In genomic region chr1:30655672-30656071, GRCh38 we compare ENCODE assay signal across 26 cellular contexts.
"Had no signal": no experiment of that assay in that cellular context is flagged by ENCODE, and none has a peak within 500 bp of the region (broad histone marks: within the 10 kb centered on the region; RNA-seq: fewer than 3 reads in every experiment).

No MANE protein-coding gene starts in this region.

- FAIRE-seq: astrocyte, TTC549 had no signal

- H3K27me3 ChIP-seq: brain microvascular endothelial cell had no signal

- H3K4me2 ChIP-seq: KMS-11 had no signal

- H3K9ac ChIP-seq: KMS-11 had no signal

- ATAC-seq: activated T-helper 17 cell treated with anti-CD3 and anti-CD28 coated beads, Interleukin-2, amount 50 U/mL, for 72 hours; T-cell had no signal

- H3K27ac ChIP-seq: brain microvascular endothelial cell, KMS-11 had no signal

- H3K36me3 ChIP-seq: brain microvascular endothelial cell had no signal

- DNase-seq: activated B cell treated with CpG ODN at 0.5 μM for 24 hours; activated CD4-positive, alpha-beta memory T cell treated with anti-CD3 and anti-CD28 coated beads for 36 hours; activated CD4-positive, alpha-beta T cell treated with anti-CD3 and anti-CD28 coated beads for 1 hour; activated CD4-positive, alpha-beta T cell treated with anti-CD3 and anti-CD28 coated beads, Interleukin-2, amount 10 ng/mL, durations not matched to agents 24 days and 14 days; activated gamma-delta T cell; activated naive CD4-positive, alpha-beta T cell treated with anti-CD3 and anti-CD28 coated beads for 36 hours; activated T-cell treated with anti-CD3 and anti-CD28 coated beads, Interleukin-2, amount 50 U/mL, for 48 hours; amygdala; brain microvascular endothelial cell; central memory CD4-positive, alpha-beta T cell; NCI-H1092; NCI-H1417; NCI-H1930; NCI-H2171 treated with DMSO at 0.1 percent for 48 hours; NCI-H226; NCI-H510A; NCI-H526 treated with DMSO at 0.1 percent for 48 hours; NCI-H82; SIG-M5; T-cell; T-helper 2 cell; T1000 had no signal
